ENCODE assay signal across 7 cellular contexts in the genomic region with DNA sequence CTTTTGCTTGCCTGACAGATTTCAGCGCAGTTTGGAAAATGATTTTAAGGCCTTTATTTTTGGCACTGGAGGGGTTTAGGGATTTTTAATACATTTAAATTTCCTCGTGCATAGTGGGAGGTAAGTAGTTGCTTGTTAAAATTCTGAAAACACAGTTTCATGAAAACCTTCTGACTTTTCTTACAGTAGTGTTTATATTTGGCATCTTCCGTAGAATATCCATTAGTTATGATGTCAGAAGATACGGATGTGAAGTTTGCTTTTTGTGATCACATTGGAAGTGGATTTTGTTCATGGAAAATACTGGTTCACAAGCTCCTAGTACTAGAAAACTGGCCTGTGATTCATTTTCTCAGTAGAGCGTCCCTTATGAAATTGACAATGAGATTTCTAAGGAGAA. TPM values are rescaled to one million over a fixed set of nuclear protein-coding genes. Genes with fewer than 3 reads are reported as not detected.
A peak's percentile ranks its signal among the peaks of the same experiment; 100 is the strongest.
DNase-seq lines count a peak whose midpoint lies in the region; ATAC-seq and TF ChIP-seq lines count a peak whose summit lies in the region.

No MANE protein-coding gene starts in this region.

- no TSS peak for BruUV-seq in HCT116 (replicated peaks; lab: Mats Ljungman, UMichigan)

- H3K27ac ChIP-seq in HCT116 (ENCODE audit: low read depth, low read length), result no peak overlapping the region

- no peaks in the 10 kb centered on the region for H3K36me3 ChIP-seq in HCT116 (ENCODE audit: control insufficient read depth in 1 of 2, insufficient read depth in 2 of 2, low read length in 2 of 2)

- H3K9me2 ChIP-seq in HCT116 (ENCODE audit: insufficient read depth), result no peaks in the 10 kb centered on the region

- no peaks in the 10 kb centered on the region for H3K27me3 ChIP-seq in HCT116 (ENCODE audit: insufficient read depth, low read length)

- H3K4me1 ChIP-seq in HCT116 (ENCODE audit: control insufficient read depth in 1 of 2, insufficient read depth in 2 of 2, low read length in 2 of 2), result peaks cover 5 to 16% of the 10 kb centered on the region in 2 experiments; a peak in 3 of 4 replicates

- H3K27ac Mint-ChIP-seq in activated CD4-positive, alpha-beta memory T cell treated with anti-CD3 and anti-CD28 coated beads, Interleukin-2, amount 10 ng/mL, durations not matched to agents 7 days and 5 days, result peak overlapping the region; percentile 93
- H3K27ac Mint-ChIP-seq in stimulated activated effector memory CD8-positive, alpha-beta T cell treated with anti-CD3 and anti-CD28 coated beads, Interleukin-12 subunit alpha, Interleukin-12 subunit beta, amount 100 ng/mL, for 72 hours, result peak overlapping the region; percentile 93

- POLR2A ChIA-PET in HCT116 (lab: Charles Lee), result interaction anchor here (0.6 kb wide), 1 partner anchor 187 kb away, joined by 5 read pairs; no protein-coding TSS in a partner anchor
- POLR2A ChIA-PET in activated CD4-positive, alpha-beta memory T cell treated with anti-CD3 and anti-CD28 coated beads, Interleukin-2, amount 10 ng/mL, durations not matched to agents 7 days and 5 days (lab: Charles Lee), result interaction anchor here (0.8 to 2.7 kb wide), 6 partner anchors 12 to 291 kb away, joined by 3 to 18 read pairs (median 4); a partner anchor contains a TSS

- no peaks in the 10 kb centered on the region for H3K9me3 ChIP-seq in HCT116 (ENCODE audit: control insufficient read depth in 1 of 2, insufficient read depth in 1 of 2, low read depth in 1 of 2, low read length in 2 of 2)

- peaks cover 24% of the 10 kb centered on the region for H3K36me3 Mint-ChIP-seq in activated CD4-positive, alpha-beta memory T cell treated with anti-CD3 and anti-CD28 coated beads, Interleukin-2, amount 10 ng/mL, durations not matched to agents 7 days and 5 days (ENCODE audit: low read depth)
- H3K36me3 Mint-ChIP-seq in stimulated activated effector memory CD8-positive, alpha-beta T cell treated with anti-CD3 and anti-CD28 coated beads, Interleukin-12 subunit alpha, Interleukin-12 subunit beta, amount 100 ng/mL, for 72 hours, result peaks cover 23% of the 10 kb centered on the region

- CTCF ChIA-PET in HCT116 (lab: Charles Lee), result no interaction called here
- CTCF ChIA-PET in activated CD4-positive, alpha-beta memory T cell treated with anti-CD3 and anti-CD28 coated beads, Interleukin-2, amount 10 ng/mL, durations not matched to agents 7 days and 5 days (lab: Charles Lee), result interaction anchor here (1.1 kb wide), 1 partner anchor 57 kb away, joined by 3 read pairs; no protein-coding TSS in a partner anchor

- H3K4me2 ChIP-seq in HCT116 (ENCODE audit: low read length), result peak overlapping the region; percentile 78

- H2AFZ ChIP-seq in HCT116 (ENCODE audit: low read depth, low read length, poor library complexity, severe bottlenecking), result no peak overlapping the region

- peaks cover 40% of the 10 kb centered on the region for H3K79me2 ChIP-seq in HCT116 (ENCODE audit: insufficient read depth, low read length)

- intact Hi-C loops in HCT116 (cut with micrococcal nuclease), result no loop called here

- no peak for ATAC-seq in HCT116
- no peak for ATAC-seq in stimulated activated effector memory CD8-positive, alpha-beta T cell treated with anti-CD3 and anti-CD28 coated beads, Interleukin-12 subunit alpha, Interleukin-12 subunit beta, amount 100 ng/mL, for 72 hours

- no peaks in the 10 kb centered on the region for H3K27me3 Mint-ChIP-seq in activated CD4-positive, alpha-beta memory T cell treated with anti-CD3 and anti-CD28 coated beads, Interleukin-2, amount 10 ng/mL, durations not matched to agents 7 days and 5 days

- peak overlapping the region; percentile 84 for H3K4me3 Mint-ChIP-seq in activated CD4-positive, alpha-beta memory T cell treated with anti-CD3 and anti-CD28 coated beads, Interleukin-2, amount 10 ng/mL, durations not matched to agents 7 days and 5 days
- H3K4me3 Mint-ChIP-seq in stimulated activated effector memory CD8-positive, alpha-beta T cell treated with anti-CD3 and anti-CD28 coated beads, Interleukin-12 subunit alpha, Interleukin-12 subunit beta, amount 100 ng/mL, for 72 hours, result peak overlapping the region; percentile 94

- TF ChIP-seq CTCF in HCT116 (IDR thresholded peaks at IDR 0.05 in 2 of 3, conservative IDR thresholded peaks at IDR 0.05 in 1 of 3; ENCODE audit: borderline replicate concordance in 1 of 3, insufficient read depth in 1 of 3, low read depth in 2 of 3, low read length in 2 of 3), result no peak

- H3K4me3 ChIP-seq in HCT116 (replicated peaks in 1 of 2; ENCODE audit: low read depth in 1 of 2, low read length in 2 of 2) (peak overlapping the region; percentile 58 to 70), iPS-11a (ENCODE audit: low read depth, low read length) (peak overlapping the region; percentile 81)

- peaks cover 64% of the 10 kb centered on the region for H3K4me1 Mint-ChIP-seq in activated CD4-positive, alpha-beta memory T cell treated with anti-CD3 and anti-CD28 coated beads, Interleukin-2, amount 10 ng/mL, durations not matched to agents 7 days and 5 days
- peaks cover 78% of the 10 kb centered on the region for H3K4me1 Mint-ChIP-seq in stimulated activated effector memory CD8-positive, alpha-beta T cell treated with anti-CD3 and anti-CD28 coated beads, Interleukin-12 subunit alpha, Interleukin-12 subunit beta, amount 100 ng/mL, for 72 hours

- RAD21 ChIA-PET in HCT116 (lab: Charles Lee; ENCODE audit: low non-redundant PET in 1 of 2, low total read pairs in 2 of 2, uncharacterized antibody in 2 of 2, unreplicated experiment in 2 of 2), result no interaction called here

- no peak for DNase-seq in HCT116 (ENCODE audit: low read depth, low spot score)
- DNase-seq in activated CD4-positive, alpha-beta memory T cell treated with anti-CD3 and anti-CD28 coated beads, Interleukin-2, amount 10 ng/mL, durations not matched to agents 7 days and 5 days, result no peak
- no peak for DNase-seq in stimulated activated effector memory CD8-positive, alpha-beta T cell treated with anti-CD3 and anti-CD28 coated beads, Interleukin-12 subunit alpha, Interleukin-12 subunit beta, amount 100 ng/mL, for 72 hours (ENCODE audit: low spot score in 2 of 2)
- DNase-seq in DMS53 (lab: John Stamatoyannopoulos, UW), result no peak
- no peak for DNase-seq in activated gamma-delta T cell treated with Interleukin-2 at 50 U/mL for 16 hours
- DNase-seq in SW480 (ENCODE audit: low spot score), result no peak

- H3K9me3 Mint-ChIP-seq in activated CD4-positive, alpha-beta memory T cell treated with anti-CD3 and anti-CD28 coated beads, Interleukin-2, amount 10 ng/mL, durations not matched to agents 7 days and 5 days, result no peaks in the 10 kb centered on the region
- no peaks in the 10 kb centered on the region for H3K9me3 Mint-ChIP-seq in stimulated activated effector memory CD8-positive, alpha-beta T cell treated with anti-CD3 and anti-CD28 coated beads, Interleukin-12 subunit alpha, Interleukin-12 subunit beta, amount 100 ng/mL, for 72 hours

- TF ChIP-seq RAD21 in HCT116 (IDR thresholded peaks at IDR 0.05; ENCODE audit: low read depth), result no peak

- H3K9ac ChIP-seq in HCT116 (ENCODE audit: low read length), result peak overlapping the region; percentile 81

- H4K20me1 ChIP-seq in HCT116 (ENCODE audit: insufficient read depth), result no peaks in the 10 kb centered on the region

- TF ChIP-seq POLR2A in HCT116 (IDR thresholded peaks at IDR 0.05; ENCODE audit: borderline replicate concordance, extremely low read depth, insufficient read depth, insufficient read length), result no peak

TF ChIP-seq in HCT116, 20 proteins besides CTCF, POLR2A, EP300 and RAD21:
- TF ChIP-seq SP1 (IDR thresholded peaks at IDR 0.05; ENCODE audit: low read depth), result no peak
- no peak for TF ChIP-seq CBX3 (IDR thresholded peaks at IDR 0.05; ENCODE audit: low read depth)
- no peak for TF ChIP-seq ZNF274 (IDR thresholded peaks at IDR 0.05; ENCODE audit: low read depth, low read length)

RNA-seq across cellular contexts. Expression of a gene that starts 1.3 kb away (rescaled TPM):
- 29.3 TPM for total RNA-seq in HCT116 (2021; ENCODE audit: unreplicated experiment)
- 11.4 and 13.1 TPM in 2 replicates for polyA plus RNA-seq in HCT116 (2012)
- 10 to 100 TPM; 76.8 to 80.5 TPM for total RNA-seq in activated CD4-positive, alpha-beta memory T cell treated with anti-CD3 and anti-CD28 coated beads, Interleukin-2, amount 10 ng/mL, durations not matched to agents 7 days and 5 days
